8 cellular contexts compared by ENCODE assay signal in genomic region chr9:132945186-132946130, GRCh38. TPM values are rescaled to one million over a fixed set of nuclear protein-coding genes. Genes with fewer than 3 reads are reported as not detected.
A peak's percentile ranks its signal among the peaks of the same experiment; 100 is the strongest.
DNase-seq lines count a peak whose midpoint lies in the region; ATAC-seq and TF ChIP-seq lines count a peak whose summit lies in the region.

No MANE protein-coding gene starts in this region.

- in situ Hi-C loops in brain microvascular endothelial cell (cut with HindIII; ENCODE audit: low pct_ligation_motif_present, low sequenced_read_pairs) = no loop called here

- no peaks in the 10 kb centered on the region for H3K27me3 ChIP-seq in ACC112 (ENCODE audit: insufficient read depth, low read length)
- H3K27me3 ChIP-seq in brain microvascular endothelial cell (replicated peaks) = no peaks in the 10 kb centered on the region

- TF ChIP-seq CTCF in HFF-Myc (IDR thresholded peaks at IDR 0.05; ENCODE audit: low read depth, low read length, missing control alignments) (no peak), brain microvascular endothelial cell (IDR thresholded peaks at IDR 0.05; ENCODE audit: low read depth, low read length, missing control alignments) (no peak), mucosa of descending colon (IDR thresholded peaks at IDR 0.05) (no peak)

- peaks cover 26% of the 10 kb centered on the region for H3K4me1 ChIP-seq in ACC112 (ENCODE audit: control insufficient read depth, insufficient read depth, low read length, unreplicated experiment)
- H3K4me1 ChIP-seq in mucosa of descending colon (ENCODE audit: low read depth) = peaks cover 13% of the 10 kb centered on the region

- peak overlapping the region; percentile 96 for H3K4me3 ChIP-seq in ACC112 (ENCODE audit: low read depth, low read length)
- H3K4me3 ChIP-seq in HFF-Myc (replicated peaks; ENCODE audit: low read depth, low read length) = peak overlapping the region; percentile 85
- H3K4me3 ChIP-seq in brain microvascular endothelial cell (ENCODE audit: low read depth, low read length) = peak overlapping the region; percentile 71
- H3K4me3 ChIP-seq in mucosa of descending colon = peak overlapping the region; percentile 99

- H3K27ac ChIP-seq in ACC112 (ENCODE audit: low read depth, low read length) (peak overlapping the region; percentile 49; the same call in 1 of the 2 replicates), brain microvascular endothelial cell (peak overlapping the region; percentile 100)

- no peaks in the 10 kb centered on the region for H3K9me3 ChIP-seq in mucosa of descending colon

- DNase-seq in HFF-Myc (ENCODE audit: extremely low read depth, low read depth) = no peak
- no peak for DNase-seq in brain microvascular endothelial cell
- no peak for DNase-seq in mucosa of descending colon
- no peak for DNase-seq in A172 (ENCODE audit: low spot score)
- no peak for DNase-seq in ecto neural progenitor cell (ENCODE audit: low spot score)
- no peak for DNase-seq in SIG-M5 (lab: John Stamatoyannopoulos, UW)
- DNase-seq in cerebellar cortex (ENCODE audit: low spot score) = no peak

- intact Hi-C loops in mucosa of descending colon (cut with DNase I, micrococcal nuclease) = no loop called here

- H2AFZ ChIP-seq in ACC112 (ENCODE audit: low read length, unreplicated experiment) = peak overlapping the region; percentile 86

- ATAC-seq in mucosa of descending colon = no peak

- H3K36me3 ChIP-seq in ACC112 (ENCODE audit: insufficient read depth, low read length) (no peaks in the 10 kb centered on the region), brain microvascular endothelial cell (replicated peaks) (peaks cover 3% of the 10 kb centered on the region), mucosa of descending colon (ENCODE audit: low read depth) (no peaks in the 10 kb centered on the region)

- H3K79me2 ChIP-seq in ACC112 (ENCODE audit: control insufficient read depth, insufficient read depth, low read length, unreplicated experiment) = peaks cover 39% of the 10 kb centered on the region

RNA-seq across cellular contexts. Expression of gene TSC1, which starts 1.0 kb away (rescaled TPM):
- total RNA-seq in mucosa of descending colon = 10 to 100 TPM; 34.6 to 53.4 (median 52.3) TPM
- total RNA-seq in A172 (2014; rRNA removed; shearing (Covaris generic)) = 25.3 and 28.2 TPM in 2 replicates

RNA-seq across cellular contexts. Expression of gene GFI1B, which starts 33.0 kb away (rescaled TPM):
- 1 to 10 TPM; 1.4 to 2.6 (median 1.5) TPM for total RNA-seq in mucosa of descending colon
- total RNA-seq in A172 (2014; rRNA removed; shearing (Covaris generic)) = 0.19 and 0.47 TPM in 2 replicates
